1 cellular context compared by ENCODE assay signal in the genomic region with DNA sequence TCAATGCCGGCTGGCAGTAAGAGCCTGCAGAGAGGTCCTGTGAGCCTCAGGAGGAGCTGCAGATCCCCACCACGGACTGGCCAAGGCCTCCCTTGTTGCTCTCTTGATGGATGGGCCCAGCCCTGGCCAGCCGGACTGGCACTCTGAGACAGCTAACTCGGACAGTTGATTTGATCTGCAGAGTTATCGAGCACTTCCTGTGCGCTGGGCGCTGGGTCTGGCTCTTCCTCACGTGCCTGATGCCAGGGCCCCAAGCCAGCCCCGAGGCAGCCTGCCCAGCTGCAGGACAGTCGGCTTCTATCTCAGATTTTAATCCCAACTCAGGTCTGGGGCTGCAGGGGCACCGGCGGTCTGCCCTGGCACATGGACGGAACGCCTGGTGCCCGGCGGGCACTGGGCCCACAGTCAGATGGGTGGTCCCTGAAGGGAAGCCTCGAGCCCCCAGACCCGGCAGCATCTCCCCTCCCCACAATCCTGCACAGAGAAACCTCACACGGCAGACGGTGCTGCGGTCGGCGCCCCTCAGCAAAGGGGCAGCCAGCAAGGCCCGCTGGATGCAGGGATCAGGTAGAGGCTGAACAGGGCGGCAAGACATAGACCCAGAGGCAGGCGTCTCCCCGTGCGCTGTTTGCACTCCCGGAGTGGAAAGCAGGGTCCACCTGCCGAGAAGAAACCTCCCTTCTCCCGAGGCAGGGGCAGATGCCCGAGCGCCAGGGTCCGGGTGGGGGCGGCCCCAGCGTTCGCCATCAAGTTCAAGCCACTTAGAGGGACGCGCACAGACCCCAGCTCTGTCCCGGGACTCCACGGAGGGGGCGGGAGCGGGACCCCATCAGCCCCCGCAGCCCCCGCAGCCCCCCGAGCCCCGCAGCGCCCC.
TF ChIP-seq lines count a peak whose summit lies in the region.

No MANE protein-coding gene starts in this region.

TF ChIP-seq in IMR-90, 13 proteins besides CTCF, POLR2A, EP300 and RAD21:
- TF ChIP-seq CHD1 (IDR thresholded peaks at IDR 0.05; ENCODE audit: low read depth, low read length) (no peak), SMC3 (IDR thresholded peaks at IDR 0.05; ENCODE audit: low read depth, low read length) (no peak), MXI1 (IDR thresholded peaks at IDR 0.05; ENCODE audit: borderline replicate concordance, low read depth, low read length) (no peak), RCOR1 (IDR thresholded peaks at IDR 0.05; ENCODE audit: insufficient replicate concordance, low read length) (no peak)
- TF ChIP-seq, protein P1, sequence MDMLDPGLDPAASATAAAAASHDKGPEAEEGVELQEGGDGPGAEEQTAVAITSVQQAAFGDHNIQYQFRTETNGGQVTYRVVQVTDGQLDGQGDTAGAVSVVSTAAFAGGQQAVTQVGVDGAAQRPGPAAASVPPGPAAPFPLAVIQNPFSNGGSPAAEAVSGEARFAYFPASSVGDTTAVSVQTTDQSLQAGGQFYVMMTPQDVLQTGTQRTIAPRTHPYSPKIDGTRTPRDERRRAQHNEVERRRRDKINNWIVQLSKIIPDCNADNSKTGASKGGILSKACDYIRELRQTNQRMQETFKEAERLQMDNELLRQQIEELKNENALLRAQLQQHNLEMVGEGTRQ (IDR thresholded peaks at IDR 0.05; ENCODE audit: low read depth, low read length): no peak
